8 cellular contexts compared by ENCODE assay signal in genomic region chr17:18319604-18320256, GRCh38. TPM values are rescaled to one million over a fixed set of nuclear protein-coding genes. Genes with fewer than 3 reads are reported as not detected.
DNase-seq lines count a peak whose midpoint lies in the region; ATAC-seq and TF ChIP-seq lines count a peak whose summit lies in the region.

No MANE protein-coding gene starts in this region.

- ATAC-seq in naive B cell (ENCODE audit: low read depth in 2 of 2) (no peak), HG03139 (IDR thresholded peaks at IDR 0.05; ENCODE audit: unreplicated experiment) (no peak), GM21526 (IDR thresholded peaks at IDR 0.05; ENCODE audit: low FRiP score, unreplicated experiment) (no peak)

- no peak overlapping the region for H3K27ac ChIP-seq in OCI-LY7 (ENCODE audit: low read depth, low read length, poor library complexity, severe bottlenecking)

- TF ChIP-seq CTCF in AG09309 (IDR thresholded peaks at IDR 0.05; ENCODE audit: control insufficient read depth, insufficient read depth, low read depth, low read length, missing control alignments) = peak; percentile 66
- TF ChIP-seq CTCF in GM12865 (IDR thresholded peaks at IDR 0.05; ENCODE audit: insufficient read depth, low read depth, low read length, missing control alignments) = peak; percentile 23
- peak; percentile 74 for TF ChIP-seq CTCF in OCI-LY7 (conservative IDR thresholded peaks at IDR 0.05; ENCODE audit: low read length)

- POLR2A ChIA-PET in OCI-LY7 (lab: Charles Lee) = no interaction called here

- peak overlapping the region in 5 of 8 donors; percentile 5 to 58 (median 36) for H3K4me3 Mint-ChIP-seq in naive B cell

- H3K4me1 ChIP-seq in OCI-LY7 (ENCODE audit: insufficient read depth, low read length, poor library complexity, severe bottlenecking) = peaks cover 26% of the 10 kb centered on the region

- no peaks in the 10 kb centered on the region for H3K9me2 ChIP-seq in OCI-LY7 (ENCODE audit: insufficient read depth, low read length)

- DNase-seq in AG09309 (ENCODE audit: low read depth) = peak; percentile 47
- DNase-seq in GM12865 (ENCODE audit: low read depth) = peak; percentile 36
- peak; percentile 60 for DNase-seq in OCI-LY7 (ENCODE audit: low spot score)
- peak; percentile 48 to 62 for DNase-seq in dermis microvascular lymphatic vessel endothelial cell (ENCODE audit: low read depth in 2 of 2)
- DNase-seq in naive B cell = no peak
- no peak for DNase-seq in OCI-M1 (lab: John Stamatoyannopoulos, UW)

- peaks cover 0 to 3% (median 0%) of the 10 kb centered on the region in 7 donors for H3K9me3 Mint-ChIP-seq in naive B cell

- peaks cover 46 to 76% (median 74%) of the 10 kb centered on the region in 3 donors for H3K4me1 Mint-ChIP-seq in naive B cell

- peak overlapping the region in 2 of 6 donors; percentile 45 to 56 for H3K27ac Mint-ChIP-seq in naive B cell

- H3K79me2 ChIP-seq in OCI-LY7 (ENCODE audit: insufficient read depth, low read depth, low read length) = peaks cover 26% of the 10 kb centered on the region

- H3K4me3 ChIP-seq in AG09309 (ENCODE audit: control insufficient read depth, low read depth, low read length) (no peak overlapping the region), GM12865 (ENCODE audit: low read depth, low read length) (no peak overlapping the region), OCI-LY7 (ENCODE audit: low read depth, low read length, poor library complexity, severe bottlenecking) (no peak overlapping the region)

- H4K20me1 ChIP-seq in OCI-LY7 (ENCODE audit: insufficient read depth, low read length) = no peaks in the 10 kb centered on the region; the same call in 1 of the 2 replicates

- intact Hi-C loops in OCI-LY7 (cut with micrococcal nuclease; ENCODE audit: unreplicated experiment) = loop anchor here (5.0 kb wide), 1 partner anchor 72 kb away; no protein-coding TSS in a partner anchor

- BruUV-seq in OCI-LY7 (replicated peaks; lab: Mats Ljungman, UMichigan) = no TSS peak

- H3K9me3 ChIP-seq in OCI-LY7 (ENCODE audit: low read length) = no peaks in the 10 kb centered on the region

- CTCF ChIA-PET in OCI-LY7 (lab: Charles Lee; ENCODE audit: unreplicated experiment) = no interaction called here

- H3K27me3 Mint-ChIP-seq in naive B cell = no peaks in the 10 kb centered on the region

- peaks cover 0 to under 1% of the 10 kb centered on the region in 2 donors for H3K36me3 Mint-ChIP-seq in naive B cell

- H3K4me2 ChIP-seq in OCI-LY7 (ENCODE audit: low read length) = peak overlapping the region; percentile 25; the same call in 1 of the 2 replicates

- H3K36me3 ChIP-seq in OCI-LY7 (ENCODE audit: insufficient read depth, low read length) = peaks cover 27% of the 10 kb centered on the region

- no peak overlapping the region for H2AFZ ChIP-seq in OCI-LY7 (ENCODE audit: low read length)

RNA-seq across cellular contexts. Expression of gene SMCR8, which starts 4.6 kb away (rescaled TPM):
- total RNA-seq in OCI-LY7 (2014; rRNA removed; shearing (Covaris generic)) = 11.1 and 11.8 TPM in 2 replicates
- 16.1 and 16.3 TPM in 2 replicates for total RNA-seq in OCI-LY7 (2022)
- total RNA-seq in dermis microvascular lymphatic vessel endothelial cell = 11.4 and 18.5 TPM in 2 replicates
- polyA plus RNA-seq in naive B cell (ENCODE audit: low read depth in 6 of 6) = 1 to 10 TPM; 2.8 to 9.2 (median 5.9) TPM

RNA-seq across cellular contexts. Expression of gene TOP3A, which starts 4.9 kb away (rescaled TPM):
- total RNA-seq in OCI-LY7 (2014; rRNA removed; shearing (Covaris generic)) = 48.3 and 48.5 TPM in 2 replicates
- total RNA-seq in OCI-LY7 (2022) (63.0 and 64.4 TPM in 2 replicates), dermis microvascular lymphatic vessel endothelial cell (14.1 and 19.3 TPM in 2 replicates)
- 10 to 100 TPM in 5 of 6 donors, 1 to 10 TPM in 1; 5.2 to 20.1 (median 14.6) TPM for polyA plus RNA-seq in naive B cell (ENCODE audit: low read depth in 6 of 6)

RNA-seq across cellular contexts. Expression of gene SHMT1, which starts 43.6 kb away (rescaled TPM):
- 62.7 and 66.5 TPM in 2 replicates for total RNA-seq in OCI-LY7 (2014; rRNA removed; shearing (Covaris generic))
- total RNA-seq in OCI-LY7 (2022) (92.1 and 101 TPM in 2 replicates), dermis microvascular lymphatic vessel endothelial cell (11.0 and 16.7 TPM in 2 replicates)
- 10 to 100 TPM in 5 of 6 donors, 1 to 10 TPM in 1; 9.1 to 18.0 (median 15.8) TPM for polyA plus RNA-seq in naive B cell (ENCODE audit: low read depth in 6 of 6)

RNA-seq across cellular contexts. Expression of gene EVPLL, which starts 57.8 kb away (rescaled TPM):
- total RNA-seq in OCI-LY7 (2014; rRNA removed; shearing (Covaris generic)) = not detected in 2 replicates
- total RNA-seq in OCI-LY7 (2022) = 1.2 TPM in 1 of 2 replicates, not detected in the other
- total RNA-seq in dermis microvascular lymphatic vessel endothelial cell = not detected in 2 replicates
- not detected for polyA plus RNA-seq in naive B cell (ENCODE audit: low read depth in 6 of 6)

RNA-seq across cellular contexts. Expression of gene MIEF2, which starts 59.3 kb away (rescaled TPM):
- 7.6 and 7.9 TPM in 2 replicates for total RNA-seq in OCI-LY7 (2014; rRNA removed; shearing (Covaris generic))
- total RNA-seq in OCI-LY7 (2022) (11.8 and 12.7 TPM in 2 replicates), dermis microvascular lymphatic vessel endothelial cell (8.1 and 13.9 TPM in 2 replicates)
- 10 to 100 TPM in 3 of 6 donors, 1 to 10 TPM in 3; 3.2 to 13.8 (median 9.9) TPM for polyA plus RNA-seq in naive B cell (ENCODE audit: low read depth in 6 of 6)

Comparison
In these comparisons a context has a peak if more than half of its experiments do, and no peak if none do; other contexts are left out.
1. DNase-seq: peak in AG09309 (single experiment), GM12865 (single experiment), OCI-LY7 (single experiment) and dermis microvascular lymphatic vessel endothelial cell (2 of 2); none in naive B cell (single experiment) and OCI-M1 (single experiment).
2. CTCF ChIP-seq: peak in every context shown above with its lines; median percentile 74 in OCI-LY7; 66 in AG09309; 23 in GM12865.